In genomic region chr10:123136806-123137642, GRCh38 we compare ENCODE assay signal across 10 cellular contexts. TPM values are rescaled to one million over a fixed set of nuclear protein-coding genes. Genes with fewer than 3 reads are reported as not detected.
DNase-seq lines count a peak whose midpoint lies in the region; ATAC-seq, FAIRE-seq and TF ChIP-seq lines count a peak whose summit lies in the region.
"Had no signal": no experiment of that assay in that cellular context is flagged by ENCODE, and none has a peak within 500 bp of the region (broad histone marks: within the 10 kb centered on the region; RNA-seq: fewer than 3 reads in every experiment).

No MANE protein-coding gene starts in this region.

- H3K27ac ChIP-seq in cardiac muscle cell (no peak overlapping the region), tibial artery (no peak overlapping the region)

- peaks cover 43% of the 10 kb centered on the region for H3K4me1 Mint-ChIP-seq in activated CD8-positive, alpha-beta T cell treated with anti-CD3 and anti-CD28 coated beads for 36 hours (ENCODE audit: low read depth)

- no peaks in the 10 kb centered on the region for H3K9me3 ChIP-seq in cardiac muscle cell (ENCODE audit: low read depth)
- H3K9me3 ChIP-seq in tibial artery = no peaks in the 10 kb centered on the region

- no peaks in the 10 kb centered on the region for H3K9me3 Mint-ChIP-seq in activated CD8-positive, alpha-beta T cell treated with anti-CD3 and anti-CD28 coated beads for 36 hours

- H3K4me3 Mint-ChIP-seq in activated CD8-positive, alpha-beta T cell treated with anti-CD3 and anti-CD28 coated beads for 36 hours = peak overlapping the region; percentile 70

- FAIRE-seq in urothelium cell line (lab: Jason Lieb, UNC) = no peak

- H3K4me3 ChIP-seq in cardiac muscle cell (peak overlapping the region; percentile 5), tibial artery (peak overlapping the region; percentile 8 to 39)

- POLR2A ChIA-PET in activated CD8-positive, alpha-beta T cell treated with anti-CD3 and anti-CD28 coated beads for 36 hours (lab: Charles Lee) = interaction anchor here (1.0 kb wide), 2 partner anchors 14 to 26 kb away, joined by 3 to 6 read pairs; no protein-coding TSS in a partner anchor

- no peak for TF ChIP-seq CTCF in cardiac muscle cell (IDR thresholded peaks at IDR 0.05; ENCODE audit: low read depth, low read length)
- TF ChIP-seq CTCF in activated CD8-positive, alpha-beta T cell treated with anti-CD3 and anti-CD28 coated beads for 36 hours (IDR thresholded peaks at IDR 0.05) = no peak
- no peak for TF ChIP-seq CTCF in tibial artery (IDR thresholded peaks at IDR 0.05)

- H3K27ac Mint-ChIP-seq in activated CD8-positive, alpha-beta T cell treated with anti-CD3 and anti-CD28 coated beads for 36 hours = no peak overlapping the region

- CTCF ChIA-PET in activated CD8-positive, alpha-beta T cell treated with anti-CD3 and anti-CD28 coated beads for 36 hours (lab: Charles Lee) = no interaction called here

- DNase-seq in cardiac muscle cell (ENCODE audit: low read depth in 1 of 2, low spot score in 1 of 2) = no peak
- no peak for DNase-seq in left ventricle myocardium superior
- peak; percentile 56 for DNase-seq in activated CD8-positive, alpha-beta T cell treated with anti-CD3 and anti-CD28 coated beads for 36 hours
- DNase-seq in iPS-NIHi7 (ENCODE audit: extremely low spot score) = peak; percentile 32
- no peak for DNase-seq in tibial artery
- DNase-seq in urothelium cell line (ENCODE audit: low spot score) = no peak
- DNase-seq in globus pallidus (ENCODE audit: low spot score) = no peak
- DNase-seq in SHP77 treated with DMSO at 0.1 percent for 48 hours (lab: John Stamatoyannopoulos, UW) = no peak
- DNase-seq: KG1 had no signal

- H3K27me3 Mint-ChIP-seq in activated CD8-positive, alpha-beta T cell treated with anti-CD3 and anti-CD28 coated beads for 36 hours = peaks cover 80% of the 10 kb centered on the region

- ATAC-seq in left ventricle myocardium superior = no peak
- ATAC-seq in activated CD8-positive, alpha-beta T cell treated with anti-CD3 and anti-CD28 coated beads for 36 hours = peak; percentile 29

- H3K4me1 ChIP-seq in cardiac muscle cell (ENCODE audit: low read depth) (peaks cover 10% of the 10 kb centered on the region), tibial artery (peaks cover 0 to 58% (median 44%) of the 10 kb centered on the region in 4 donors)

- intact Hi-C loops in left ventricle myocardium superior (cut with micrococcal nuclease) (no loop called here), tibial artery (cut with DNase I; ENCODE audit: low total_unique reads) (no loop called here)
- intact Hi-C loops in activated CD8-positive, alpha-beta T cell treated with anti-CD3 and anti-CD28 coated beads for 36 hours (cut with micrococcal nuclease) = no loop called here

- H3K36me3 ChIP-seq in cardiac muscle cell = no peaks in the 10 kb centered on the region
- H3K36me3 ChIP-seq in tibial artery = no peaks in the 10 kb centered on the region

- no peaks in the 10 kb centered on the region for H3K36me3 Mint-ChIP-seq in activated CD8-positive, alpha-beta T cell treated with anti-CD3 and anti-CD28 coated beads for 36 hours (ENCODE audit: low read depth)

- H3K27me3 ChIP-seq in cardiac muscle cell (peaks cover 100% of the 10 kb centered on the region), tibial artery (peaks cover 7 to 100% of the 10 kb centered on the region in 2 donors)

RNA-seq across cellular contexts. Expression of gene HMX3, which starts 1.3 kb away (rescaled TPM):
- total RNA-seq in cardiac muscle cell = not detected in 2 replicates
- not detected in 2 replicates for polyA plus RNA-seq in cardiac muscle cell
- total RNA-seq in left ventricle myocardium superior = not detected
- total RNA-seq in activated CD8-positive, alpha-beta T cell treated with anti-CD3 and anti-CD28 coated beads for 36 hours = under 1 TPM; 0.45 to 0.69 TPM
- polyA plus RNA-seq: thymus had no signal

RNA-seq across cellular contexts. Expression of gene HMX2, which starts 10.9 kb away (rescaled TPM):
- total RNA-seq in cardiac muscle cell = not detected in 2 replicates
- not detected in 2 replicates for polyA plus RNA-seq in cardiac muscle cell
- total RNA-seq in left ventricle myocardium superior = not detected
- under 1 TPM; 0.43 to 0.90 TPM for total RNA-seq in activated CD8-positive, alpha-beta T cell treated with anti-CD3 and anti-CD28 coated beads for 36 hours

RNA-seq across cellular contexts. Expression of gene BUB3, which starts 17.2 kb away (rescaled TPM):
- total RNA-seq in cardiac muscle cell = 81.5 and 147 TPM in 2 replicates
- 88.8 and 144 TPM in 2 replicates for polyA plus RNA-seq in cardiac muscle cell
- 40.0 TPM for total RNA-seq in left ventricle myocardium superior
- total RNA-seq in activated CD8-positive, alpha-beta T cell treated with anti-CD3 and anti-CD28 coated beads for 36 hours = 100 to 1,000 TPM; 256 to 273 TPM

Comparison
In these comparisons a context has a peak if more than half of its experiments do, and no peak if none do; other contexts are left out.
1. DNase-seq: peak in activated CD8-positive, alpha-beta T cell treated with anti-CD3 and anti-CD28 coated beads for 36 hours (single experiment) and iPS-NIHi7 (single experiment); none in cardiac muscle cell (0 of 2), left ventricle myocardium superior (single experiment), tibial artery (0 of 2), urothelium cell line (single experiment), globus pallidus (single experiment) and SHP77 treated with DMSO at 0.1 percent for 48 hours (single experiment).